In genomic region chr18:63318882-63319382, GRCh38 we compare ENCODE assay signal across 8 cellular contexts. TPM values are rescaled to one million over a fixed set of nuclear protein-coding genes. Genes with fewer than 3 reads are reported as not detected.
DNase-seq lines count a peak whose midpoint lies in the region; ATAC-seq and TF ChIP-seq lines count a peak whose summit lies in the region.

No MANE protein-coding gene starts in this region.

- no peaks in the 10 kb centered on the region for H3K27me3 Mint-ChIP-seq in memory B cell

- TF ChIP-seq CTCF in right atrium auricular region (IDR thresholded peaks at IDR 0.05) (no peak), astrocyte of the cerebellum (IDR thresholded peaks at IDR 0.05; ENCODE audit: low read depth, low read length, missing control alignments) (no peak), vagina (IDR thresholded peaks at IDR 0.05) (no peak)

- H3K36me3 Mint-ChIP-seq in memory B cell, result peaks cover 5% of the 10 kb centered on the region

- peak overlapping the region; percentile 98 for H3K4me3 Mint-ChIP-seq in memory B cell

- H3K27ac ChIP-seq in right atrium auricular region, result peak overlapping the region; percentile 89
- H3K27ac ChIP-seq in vagina, result peak overlapping the region; percentile 93

- no peak for TF ChIP-seq POLR2A in vagina (IDR thresholded peaks at IDR 0.05)

- intact Hi-C loops in left ventricle myocardium superior (cut with micrococcal nuclease), result no loop called here
- intact Hi-C loops in vagina (cut with DNase I), result loop anchor here (5.0 to 10.0 kb wide), 2 partner anchors 54 to 82 kb away; no protein-coding TSS in a partner anchor

- H3K4me3 ChIP-seq in right atrium auricular region (peak overlapping the region; percentile 74 to 75), astrocyte of the cerebellum (ENCODE audit: low read depth, low read length) (peak overlapping the region; percentile 70), vagina (peak overlapping the region; percentile 63 to 84)

- H3K9me3 ChIP-seq in right atrium auricular region, result no peaks in the 10 kb centered on the region
- H3K9me3 ChIP-seq in vagina, result no peaks in the 10 kb centered on the region

- H3K27ac Mint-ChIP-seq in memory B cell, result peak overlapping the region; percentile 99

- peaks cover 37% of the 10 kb centered on the region for H3K4me1 Mint-ChIP-seq in memory B cell

- in situ Hi-C loops in astrocyte of the cerebellum (cut with HindIII; ENCODE audit: low sequenced_read_pairs), result no loop called here

- no peaks in the 10 kb centered on the region for H3K27me3 ChIP-seq in right atrium auricular region
- H3K27me3 ChIP-seq in vagina, result no peaks in the 10 kb centered on the region

- ATAC-seq in left ventricle myocardium superior (no peak), memory B cell (ENCODE audit: low read depth) (no peak), HG02798 (IDR thresholded peaks at IDR 0.05; ENCODE audit: poor library complexity, unreplicated experiment) (no peak)

- H3K36me3 ChIP-seq in right atrium auricular region (no peaks in the 10 kb centered on the region), vagina (no peaks in the 10 kb centered on the region)

- H3K4me1 ChIP-seq in right atrium auricular region (peaks cover 0 to 40% of the 10 kb centered on the region in 2 donors), vagina (peaks cover 40% of the 10 kb centered on the region)

- H3K9me3 Mint-ChIP-seq in memory B cell, result no peaks in the 10 kb centered on the region

- no peak for DNase-seq in right atrium auricular region (ENCODE audit: low spot score)
- DNase-seq in left ventricle myocardium superior, result no peak
- no peak for DNase-seq in astrocyte of the cerebellum (ENCODE audit: low read depth)
- no peak for DNase-seq in memory B cell (ENCODE audit: low spot score in 2 of 2)
- DNase-seq in vagina (ENCODE audit: extremely low spot score in 2 of 2), result no peak
- no peak for DNase-seq in nucleus accumbens (lab: John Stamatoyannopoulos, UW)
- no peak for DNase-seq in NCI-H1694 treated with DMSO at 0.1 percent for 48 hours (lab: John Stamatoyannopoulos, UW)

RNA-seq across cellular contexts. Expression of gene BCL2, which starts 0.6 kb away (rescaled TPM):
- 1 to 10 TPM; 6.5 to 8.0 TPM for total RNA-seq in right atrium auricular region
- total RNA-seq in left ventricle myocardium superior, result 7.7 TPM
- 18.7 TPM for total RNA-seq in vagina

RNA-seq across cellular contexts. Expression of gene KDSR, which starts 48.1 kb away (rescaled TPM):
- total RNA-seq in right atrium auricular region, result 10 to 100 TPM; 32.7 to 33.8 TPM
- total RNA-seq in left ventricle myocardium superior, result 32.9 TPM
- total RNA-seq in vagina, result 42.0 TPM
